Comparison of ENCODE assay signal across 29 cellular contexts in genomic region chr1:114435088-114435715, GRCh38.
DNase-seq lines count a peak whose midpoint lies in the region; ATAC-seq, FAIRE-seq and TF ChIP-seq lines count a peak whose summit lies in the region.
"Had no signal": no experiment of that assay in that cellular context is flagged by ENCODE, and none has a peak within 500 bp of the region (broad histone marks: within the 10 kb centered on the region; RNA-seq: fewer than 3 reads in every experiment).

No MANE protein-coding gene starts in this region.

- no peak for TF ChIP-seq POLR2A in K562 (conservative IDR thresholded peaks at IDR 0.05)

- DNase-seq in activated naive CD4-positive, alpha-beta T cell treated with anti-CD3 and anti-CD28 coated beads for 36 hours: no peak
- DNase-seq in K562 (ENCODE audit: extremely low read depth in 1 of 4, low spot score in 3 of 4): no peak
- peak; percentile 23 for DNase-seq in iris pigment epithelial cell (ENCODE audit: low read depth)
- no peak for DNase-seq in stimulated activated naive B cell treated with anti-CD40 and anti-IgM and Interleukin-4, amounts not matched to agents 10 μg/mL and 1 μg/mL and 100 μg/mL, for 72 hours
- DNase-seq in stimulated activated CD4-positive, alpha-beta T cell treated with anti-CD3 and anti-CD28 coated beads, Interleukin-4, amount 100 ng/mL, for 24 hours: no peak
- no peak for DNase-seq in stimulated activated CD4-positive, alpha-beta T cell treated with anti-CD3 and anti-CD28 coated beads, Interleukin-12 subunit alpha, Interleukin-12 subunit beta, amount 100 ng/mL, for 4 hours
- DNase-seq: activated CD4-positive, alpha-beta T cell treated with anti-CD3 and anti-CD28 coated beads, Interleukin-2, amount 10 ng/mL, durations not matched to agents 7 days and 5 days; activated T-cell treated with anti-CD3 and anti-CD28 coated beads, Interleukin-2, amount 50 U/mL, for 24 hours; adrenal gland; CD4-positive, alpha-beta memory T cell; H9; IMR-90; left ventricle myocardium inferior; NCI-H1048; NCI-H2107; NCI-H345; PC-9; spleen; tibial artery had no signal

- FAIRE-seq in K562 (lab: Jason Lieb, UNC): no peak
- FAIRE-seq: colon, endothelial cell of umbilical vein, GM18507 had no signal

- H3K27ac Mint-ChIP-seq in activated naive CD4-positive, alpha-beta T cell treated with anti-CD3 and anti-CD28 coated beads, Interleukin-2, amount 50 U/mL, for 24 hours: peak overlapping the region; percentile 38
- H3K27ac Mint-ChIP-seq in activated naive CD4-positive, alpha-beta T cell treated with anti-CD3 and anti-CD28 coated beads for 36 hours: no peak overlapping the region
- H3K27ac Mint-ChIP-seq in stimulated activated naive B cell treated with anti-CD40 and anti-IgM and Interleukin-4, amounts not matched to agents 10 μg/mL and 1 μg/mL and 100 μg/mL, for 72 hours: peak overlapping the region; percentile 40
- H3K27ac Mint-ChIP-seq: activated CD4-positive, alpha-beta T cell treated with anti-CD3 and anti-CD28 coated beads, Interleukin-2, amount 10 ng/mL, durations not matched to agents 7 days and 5 days; activated T-cell treated with anti-CD3 and anti-CD28 coated beads, Interleukin-2, amount 50 U/mL, for 24 hours; H9; T-helper 2 cell treated with Interferon-gamma antibody and Interleukin-4, amounts not matched to agents 5 μg/mL and 100 μg/mL, for 36 hours had no signal

- CTCF ChIA-PET in activated naive CD4-positive, alpha-beta T cell treated with anti-CD3 and anti-CD28 coated beads for 36 hours (lab: Charles Lee): interaction anchor here (0.7 to 1.1 kb wide), 2 partner anchors 92 to 1348 kb away, joined by 3 to 4 read pairs; no protein-coding TSS in a partner anchor
- CTCF ChIA-PET in K562 (lab: Yijun Ruan, JAX; ENCODE audit: low intra/inter-chr PET ratio): no interaction called here

- peaks cover 14% of the 10 kb centered on the region for H3K36me3 Mint-ChIP-seq in activated naive CD4-positive, alpha-beta T cell treated with anti-CD3 and anti-CD28 coated beads, Interleukin-2, amount 50 U/mL, for 24 hours
- peaks cover 9% of the 10 kb centered on the region for H3K36me3 Mint-ChIP-seq in activated naive CD4-positive, alpha-beta T cell treated with anti-CD3 and anti-CD28 coated beads for 36 hours (ENCODE audit: low read depth)
- H3K36me3 Mint-ChIP-seq in stimulated activated naive B cell treated with anti-CD40 and anti-IgM and Interleukin-4, amounts not matched to agents 10 μg/mL and 1 μg/mL and 100 μg/mL, for 72 hours: peaks cover 22 to 41% of the 10 kb centered on the region in 2 donors

- peaks cover 29% of the 10 kb centered on the region for H3K4me1 Mint-ChIP-seq in activated naive CD4-positive, alpha-beta T cell treated with anti-CD3 and anti-CD28 coated beads, Interleukin-2, amount 50 U/mL, for 24 hours
- H3K4me1 Mint-ChIP-seq in activated naive CD4-positive, alpha-beta T cell treated with anti-CD3 and anti-CD28 coated beads for 36 hours (ENCODE audit: low read depth): peaks cover 14% of the 10 kb centered on the region
- H3K4me1 Mint-ChIP-seq in stimulated activated naive B cell treated with anti-CD40 and anti-IgM and Interleukin-4, amounts not matched to agents 10 μg/mL and 1 μg/mL and 100 μg/mL, for 72 hours: peaks cover 8 to 32% of the 10 kb centered on the region in 2 donors
- H3K4me1 Mint-ChIP-seq: H9 had no signal

- TF ChIP-seq CTCF in K562 (IDR thresholded peaks at IDR 0.05 in 2 of 3, conservative IDR thresholded peaks at IDR 0.05 in 1 of 3; ENCODE audit: insufficient read depth in 2 of 3, low read depth in 1 of 3, low read length in 3 of 3): no peak

- H3K9me1 ChIP-seq in K562 (ENCODE audit: control insufficient read depth, insufficient read depth, low read length): no peaks in the 10 kb centered on the region

- no peak for TF ChIP-seq RAD21 in K562 (CRISPR knock-in tag; conservative IDR thresholded peaks at IDR 0.05 in 1 of 2, IDR thresholded peaks at IDR 0.05 in 1 of 2)

- BruUV-seq in K562 (replicated peaks; lab: Mats Ljungman, UMichigan): no TSS peak

- H3K79me2 ChIP-seq in K562 (ENCODE audit: control insufficient read depth, insufficient read depth, low read length): peaks cover 32% of the 10 kb centered on the region
- H3K79me2 ChIP-seq: parathyroid adenoma had no signal

- TF ChIP-seq EP300 in K562 (IDR thresholded peaks at IDR 0.05; ENCODE audit: low read length): no peak

- no peaks in the 10 kb centered on the region for H3K9me3 Mint-ChIP-seq in activated naive CD4-positive, alpha-beta T cell treated with anti-CD3 and anti-CD28 coated beads, Interleukin-2, amount 50 U/mL, for 24 hours
- H3K9me3 Mint-ChIP-seq in activated naive CD4-positive, alpha-beta T cell treated with anti-CD3 and anti-CD28 coated beads for 36 hours: no peaks in the 10 kb centered on the region
- H3K9me3 Mint-ChIP-seq in stimulated activated naive B cell treated with anti-CD40 and anti-IgM and Interleukin-4, amounts not matched to agents 10 μg/mL and 1 μg/mL and 100 μg/mL, for 72 hours: peaks cover 0 to 1% of the 10 kb centered on the region in 2 donors
- H3K9me3 Mint-ChIP-seq: activated T-cell treated with anti-CD3 and anti-CD28 coated beads, Interleukin-2, amount 50 U/mL, for 24 hours; CD4-positive, alpha-beta memory T cell; H9; T-helper 2 cell treated with Interferon-gamma antibody and Interleukin-4, amounts not matched to agents 5 μg/mL and 100 μg/mL, for 36 hours had no signal

- no peaks in the 10 kb centered on the region for H3K9me3 ChIP-seq in K562 (replicated peaks; ENCODE audit: control insufficient read depth, insufficient read depth, low read depth, low read length)
- H3K9me3 ChIP-seq: adrenal gland, left ventricle myocardium inferior, right atrium auricular region, spleen, tibial artery, vagina had no signal

- H3K9ac ChIP-seq in K562 (ENCODE audit: insufficient read depth in 1 of 2, low read depth in 2 of 2, low read length in 2 of 2): no peak overlapping the region
- H3K9ac ChIP-seq: parathyroid adenoma had no signal

- ATAC-seq in K562 (peak; percentile 28; the same call in 1 of the 3 replicates), HG02588 (IDR thresholded peaks at IDR 0.05; ENCODE audit: unreplicated experiment) (no peak)
- no peak for ATAC-seq in stimulated activated naive B cell treated with anti-CD40 and anti-IgM and Interleukin-4, amounts not matched to agents 10 μg/mL and 1 μg/mL and 100 μg/mL, for 72 hours (replicated peaks)
- ATAC-seq: Right ventricle myocardium inferior had no signal

- 80% methylated on average over 1 of the region's 1 CpG for WGBS in K562 (ENCODE audit: insufficient coverage, low coverage, missing lambda C conversion rate)

- POLR2A ChIA-PET in K562 (lab: Yijun Ruan, JAX): interaction anchor here (0.7 to 2.7 kb wide), 3 partner anchors 10 to 21 kb away, joined by 3 to 12 read pairs (median 7); no protein-coding TSS in a partner anchor

- no peaks in the 10 kb centered on the region for H3K27me3 Mint-ChIP-seq in activated naive CD4-positive, alpha-beta T cell treated with anti-CD3 and anti-CD28 coated beads, Interleukin-2, amount 50 U/mL, for 24 hours
- no peaks in the 10 kb centered on the region for H3K27me3 Mint-ChIP-seq in activated naive CD4-positive, alpha-beta T cell treated with anti-CD3 and anti-CD28 coated beads for 36 hours (ENCODE audit: low read depth)
- no peaks in the 10 kb centered on the region for H3K27me3 Mint-ChIP-seq in stimulated activated naive B cell treated with anti-CD40 and anti-IgM and Interleukin-4, amounts not matched to agents 10 μg/mL and 1 μg/mL and 100 μg/mL, for 72 hours
- H3K27me3 Mint-ChIP-seq: activated CD4-positive, alpha-beta T cell treated with anti-CD3 and anti-CD28 coated beads, Interleukin-2, amount 10 ng/mL, durations not matched to agents 7 days and 5 days; activated T-cell treated with anti-CD3 and anti-CD28 coated beads, Interleukin-2, amount 50 U/mL, for 24 hours; CD4-positive, alpha-beta memory T cell had no signal

- in situ Hi-C loops in K562 (cut with MboI): no loop called here

- H3K4me1 ChIP-seq in K562 (replicated peaks in 1 of 2; ENCODE audit: control insufficient read depth in 2 of 2, insufficient read depth in 2 of 2, low read length in 2 of 2): no peaks in the 10 kb centered on the region
- H3K4me1 ChIP-seq: parathyroid adenoma, vagina had no signal

- H3K36me3 ChIP-seq in K562 (ENCODE audit: control insufficient read depth, insufficient read depth, low read length): peaks cover 44% of the 10 kb centered on the region
- H3K36me3 ChIP-seq: adrenal gland had no signal

- intact Hi-C loops in activated naive CD4-positive, alpha-beta T cell treated with anti-CD3 and anti-CD28 coated beads for 36 hours (cut with micrococcal nuclease): no loop called here
- intact Hi-C loops in K562 (cut with micrococcal nuclease): no loop called here

- no peaks in the 10 kb centered on the region for H3K27me3 ChIP-seq in K562 (ENCODE audit: control insufficient read depth in 2 of 2, insufficient read depth in 2 of 2, low read length in 2 of 2)
- H3K27me3 ChIP-seq: adrenal gland, right atrium auricular region, spleen, tibial artery, vagina had no signal

- H3K4me3 ChIP-seq in K562: no peak overlapping the region
- H3K4me3 ChIP-seq: adrenal gland, left ventricle myocardium inferior, PC-9, right atrium auricular region, spleen, tibial artery, vagina had no signal

- H2AFZ ChIP-seq in K562 (ENCODE audit: low read depth, low read length): no peak overlapping the region
- H2AFZ ChIP-seq: parathyroid adenoma, PC-9 had no signal

- no peak overlapping the region for H3K4me2 ChIP-seq in K562 (ENCODE audit: insufficient read depth, low read length)
- H3K4me2 ChIP-seq: PC-9 had no signal

- no peaks in the 10 kb centered on the region for H4K20me1 ChIP-seq in K562 (replicated peaks; ENCODE audit: control insufficient read depth, insufficient read depth, low read length)

- no peak overlapping the region for H3K27ac ChIP-seq in K562 (ENCODE audit: extremely low read depth, low read depth, low read length)
- H3K27ac ChIP-seq: adrenal gland, left ventricle myocardium inferior, parathyroid adenoma, PC-9, right atrium auricular region, spleen, tibial artery, vagina had no signal

- H3K4me3 Mint-ChIP-seq in activated naive CD4-positive, alpha-beta T cell treated with anti-CD3 and anti-CD28 coated beads, Interleukin-2, amount 50 U/mL, for 24 hours: no peak overlapping the region
- no peak overlapping the region for H3K4me3 Mint-ChIP-seq in activated naive CD4-positive, alpha-beta T cell treated with anti-CD3 and anti-CD28 coated beads for 36 hours
- no peak overlapping the region for H3K4me3 Mint-ChIP-seq in stimulated activated naive B cell treated with anti-CD40 and anti-IgM and Interleukin-4, amounts not matched to agents 10 μg/mL and 1 μg/mL and 100 μg/mL, for 72 hours
- H3K4me3 Mint-ChIP-seq: activated CD4-positive, alpha-beta T cell treated with anti-CD3 and anti-CD28 coated beads, Interleukin-2, amount 10 ng/mL, durations not matched to agents 7 days and 5 days; activated T-cell treated with anti-CD3 and anti-CD28 coated beads, Interleukin-2, amount 50 U/mL, for 24 hours; H9; T-helper 2 cell treated with Interferon-gamma antibody and Interleukin-4, amounts not matched to agents 5 μg/mL and 100 μg/mL, for 36 hours had no signal

TF ChIP-seq in K562, 482 proteins besides CTCF, POLR2A, EP300 and RAD21 (continues in another document):
- TF ChIP-seq ZNF175 (CRISPR knock-in tag; IDR thresholded peaks at IDR 0.05; ENCODE audit: low read depth): no peak
- no peak for TF ChIP-seq TGIF2 (CRISPR knock-in tag; IDR thresholded peaks at IDR 0.05)
